25 cellular contexts compared by ENCODE assay signal in the genomic region with DNA sequence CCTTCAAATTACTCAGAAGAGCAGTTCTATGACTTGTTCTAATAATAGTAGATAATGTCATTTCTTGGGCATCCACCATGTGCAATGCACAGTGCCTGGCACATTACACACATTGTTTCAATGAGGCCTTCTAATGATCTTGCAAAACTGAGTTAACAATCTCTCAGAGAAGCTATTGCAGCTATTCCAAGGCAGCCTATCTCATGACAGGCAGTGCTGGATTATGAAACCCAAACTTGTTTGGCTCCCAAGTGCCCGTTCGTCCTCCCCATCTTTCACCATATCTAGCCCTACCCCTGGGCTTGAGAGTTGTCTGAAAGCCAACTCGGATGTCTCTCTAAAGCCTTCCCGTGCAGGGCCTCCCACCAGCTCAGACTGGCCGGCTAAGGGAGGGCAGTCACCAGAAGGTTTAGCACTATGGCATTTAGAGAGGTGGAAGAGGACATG.
DNase-seq lines count a peak whose midpoint lies in the region; ATAC-seq, FAIRE-seq and TF ChIP-seq lines count a peak whose summit lies in the region.
"Had no signal": no experiment of that assay in that cellular context is flagged by ENCODE, and none has a peak within 500 bp of the region (broad histone marks: within the 10 kb centered on the region; RNA-seq: fewer than 3 reads in every experiment).

No MANE protein-coding gene starts in this region.

- POLR2A ChIA-PET in HepG2 (lab: Yijun Ruan, JAX) = no interaction called here

- H3K9me3 ChIP-seq in heart right ventricle = no peaks in the 10 kb centered on the region
- no peaks in the 10 kb centered on the region for H3K9me3 ChIP-seq in psoas muscle
- no peaks in the 10 kb centered on the region for H3K9me3 ChIP-seq in Karpas-422 (ENCODE audit: low read length)
- no peaks in the 10 kb centered on the region for H3K9me3 ChIP-seq in HepG2 (ENCODE audit: low read length)
- H3K9me3 ChIP-seq: SJSA1 had no signal

- in situ Hi-C loops in HepG2 (cut with HindIII; ENCODE audit: extremely low pct_ligation_motif_present, low pct_unique_long_range_greater_than_20kb) = no loop called here

- H3K27me3 ChIP-seq in heart right ventricle = no peaks in the 10 kb centered on the region
- H3K27me3 ChIP-seq in psoas muscle (ENCODE audit: insufficient read depth in 3 of 3, low read length in 2 of 3) = peaks cover 0 to 1% (median 0%) of the 10 kb centered on the region in 3 donors
- H3K27me3 ChIP-seq in Karpas-422 (ENCODE audit: low read length) = no peaks in the 10 kb centered on the region
- peaks cover 2 to 38% of the 10 kb centered on the region in 2 experiments; a peak in 3 of 5 replicates for H3K27me3 ChIP-seq in HepG2 (ENCODE audit: control insufficient read depth in 1 of 2, insufficient read depth in 2 of 2, low read length in 2 of 2)

- H2AFZ ChIP-seq in Karpas-422 (ENCODE audit: low read length) = no peak overlapping the region
- no peak overlapping the region for H2AFZ ChIP-seq in HepG2 (ENCODE audit: low read length)

- TF ChIP-seq RAD21 in HepG2 (CRISPR knock-in tag; IDR thresholded peaks at IDR 0.05) = no peak

- H3K4me2 ChIP-seq in Karpas-422 (ENCODE audit: low read depth, low read length, poor library complexity, severe bottlenecking) = no peak overlapping the region
- no peak overlapping the region for H3K4me2 ChIP-seq in HepG2 (ENCODE audit: low read depth, low read length)

- FAIRE-seq in HepG2 (lab: Jason Lieb, UNC) = no peak
- FAIRE-seq: A204.1, GM12891, H1, K562 had no signal

- no TSS peak for BruUV-seq in HepG2 (replicated peaks; lab: Mats Ljungman, UMichigan)

- H3K36me3 ChIP-seq in heart right ventricle (peaks cover 0 to 18% (median 0%) of the 10 kb centered on the region in 9 donors), psoas muscle (ENCODE audit: insufficient read depth in 1 of 2, low read depth in 1 of 2) (no peaks in the 10 kb centered on the region), Karpas-422 (ENCODE audit: insufficient read depth, low read length) (no peaks in the 10 kb centered on the region), HepG2 (replicated peaks in 1 of 2; ENCODE audit: control insufficient read depth in 1 of 2, insufficient read depth in 2 of 2, low read length in 2 of 2) (no peaks in the 10 kb centered on the region)
- H3K36me3 ChIP-seq: SJSA1 had no signal

- H3K4me1 ChIP-seq in heart right ventricle (peaks cover 0 to 12% (median 0%) of the 10 kb centered on the region in 9 donors), psoas muscle (no peaks in the 10 kb centered on the region), Karpas-422 (ENCODE audit: low read length) (no peaks in the 10 kb centered on the region), HepG2 (ENCODE audit: insufficient read depth, low read length) (no peaks in the 10 kb centered on the region)
- H3K4me1 ChIP-seq: SJSA1 had no signal

- DNase-seq in AG08395 (ENCODE audit: low spot score) = peak; percentile 32
- peak; percentile 6 for DNase-seq in GM04503 (ENCODE audit: low read depth)
- DNase-seq in heart right ventricle = no peak
- DNase-seq in psoas muscle = no peak
- DNase-seq in stimulated activated naive CD4-positive, alpha-beta T cell (lab: John Stamatoyannopoulos, UW) = no peak
- no peak for DNase-seq in Karpas-422
- no peak for DNase-seq in HepG2 (ENCODE audit: low spot score)
- DNase-seq: CD8-positive, alpha-beta memory T cell; DMS 273 treated with DMSO at 0.1 percent for 48 hours; DMS79; EL; GDM1; HCEC 1CT; NCI-H1105 treated with DMSO at 0.1 percent for 48 hours; NCI-H2029; NCI-H446; NCI-H524 treated with DMSO at 0.1 percent for 48 hours; NCI-H774; PC-3 had no signal

- H3K79me2 ChIP-seq in Karpas-422 (ENCODE audit: low read length) (no peaks in the 10 kb centered on the region), HepG2 (ENCODE audit: insufficient read depth, low read length) (no peaks in the 10 kb centered on the region)

- TF ChIP-seq CTCF in heart right ventricle (IDR thresholded peaks at IDR 0.05) (no peak), psoas muscle (IDR thresholded peaks at IDR 0.05) (no peak), HepG2 (CRISPR knock-in tag; IDR thresholded peaks at IDR 0.05) (no peak)

- no peaks in the 10 kb centered on the region for H3K9me2 ChIP-seq in Karpas-422 (replicated peaks; ENCODE audit: insufficient read depth, low read length)

- no peak for TF ChIP-seq POLR2A in HepG2 (IDR thresholded peaks at IDR 0.05; ENCODE audit: insufficient read depth in 1 of 2, low read depth in 2 of 2, low read length in 2 of 2)

- intact Hi-C loops in heart right ventricle (cut with DNase I) = no loop called here
- intact Hi-C loops in psoas muscle (cut with DNase I) = no loop called here
- intact Hi-C loops in HepG2 (cut with micrococcal nuclease; ENCODE audit: unreplicated experiment) = no loop called here

- H3K4me3 ChIP-seq in heart right ventricle (no peak overlapping the region), psoas muscle (no peak overlapping the region), Karpas-422 (ENCODE audit: low read length) (no peak overlapping the region), HepG2 (replicated peaks in 1 of 3; ENCODE audit: insufficient read depth in 1 of 3, low read depth in 2 of 3, low read length in 3 of 3) (no peak overlapping the region)
- H3K4me3 ChIP-seq: K562, SJSA1 had no signal

- 33 to 53% methylated on average over 5 of the region's 5 CpGs for WGBS in heart right ventricle, 2 donors
- WGBS in psoas muscle, 3 donors = 31 to 43% (median 31%) methylated on average over 5 of the region's 5 CpGs
- WGBS in HepG2 (ENCODE audit: low lambda C conversion rate) = 10% methylated on average over 2 of the region's 5 CpGs

- TF ChIP-seq EP300 in HepG2 (IDR thresholded peaks at IDR 0.05; ENCODE audit: low read depth in 2 of 2, low read length in 2 of 2) = no peak
- no peak for TF ChIP-seq EP300 in HepG2 (CRISPR knock-in tag; IDR thresholded peaks at IDR 0.05; ENCODE audit: borderline replicate concordance)

- H3K27ac ChIP-seq in heart right ventricle = peak overlapping the region in 1 of 10 donors; percentile 5
- no peak overlapping the region for H3K27ac ChIP-seq in psoas muscle
- no peak overlapping the region for H3K27ac ChIP-seq in Karpas-422 (ENCODE audit: low read length)
- H3K27ac ChIP-seq in HepG2 (ENCODE audit: extremely low read length, insufficient read depth, low read length) = no peak overlapping the region
- H3K27ac ChIP-seq: C4-2B, SJSA1 had no signal

- H3K9ac ChIP-seq in Karpas-422 (ENCODE audit: low read length) = no peak overlapping the region
- H3K9ac ChIP-seq in HepG2 (ENCODE audit: insufficient read depth, low read depth, low read length) = no peak overlapping the region

- ATAC-seq in heart right ventricle (peak in 7 of 8 donors; percentile 28 to 73 (median 57)), psoas muscle (peak; percentile 46 to 89 (median 86)), HepG2 (no peak)
- ATAC-seq: PC-3 had no signal

- CTCF ChIA-PET in HepG2 (lab: Yijun Ruan, JAX; ENCODE audit: low intra/inter-chr PET ratio, low total read pairs) = no interaction called here

- no peaks in the 10 kb centered on the region for H4K20me1 ChIP-seq in Karpas-422 (ENCODE audit: insufficient read depth, low read depth, low read length)
- no peaks in the 10 kb centered on the region for H4K20me1 ChIP-seq in HepG2 (ENCODE audit: insufficient read depth, low read length)

TF ChIP-seq in HepG2, 621 proteins besides CTCF, POLR2A, EP300 and RAD21 (continues in another document):
- TF ChIP-seq, protein P1, sequence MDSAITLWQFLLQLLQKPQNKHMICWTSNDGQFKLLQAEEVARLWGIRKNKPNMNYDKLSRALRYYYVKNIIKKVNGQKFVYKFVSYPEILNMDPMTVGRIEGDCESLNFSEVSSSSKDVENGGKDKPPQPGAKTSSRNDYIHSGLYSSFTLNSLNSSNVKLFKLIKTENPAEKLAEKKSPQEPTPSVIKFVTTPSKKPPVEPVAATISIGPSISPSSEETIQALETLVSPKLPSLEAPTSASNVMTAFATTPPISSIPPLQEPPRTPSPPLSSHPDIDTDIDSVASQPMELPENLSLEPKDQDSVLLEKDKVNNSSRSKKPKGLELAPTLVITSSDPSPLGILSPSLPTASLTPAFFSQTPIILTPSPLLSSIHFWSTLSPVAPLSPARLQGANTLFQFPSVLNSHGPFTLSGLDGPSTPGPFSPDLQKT (CRISPR knock-in tag; IDR thresholded peaks at IDR 0.05; ENCODE audit: borderline replicate concordance) = no peak
- TF ChIP-seq, protein P2, sequence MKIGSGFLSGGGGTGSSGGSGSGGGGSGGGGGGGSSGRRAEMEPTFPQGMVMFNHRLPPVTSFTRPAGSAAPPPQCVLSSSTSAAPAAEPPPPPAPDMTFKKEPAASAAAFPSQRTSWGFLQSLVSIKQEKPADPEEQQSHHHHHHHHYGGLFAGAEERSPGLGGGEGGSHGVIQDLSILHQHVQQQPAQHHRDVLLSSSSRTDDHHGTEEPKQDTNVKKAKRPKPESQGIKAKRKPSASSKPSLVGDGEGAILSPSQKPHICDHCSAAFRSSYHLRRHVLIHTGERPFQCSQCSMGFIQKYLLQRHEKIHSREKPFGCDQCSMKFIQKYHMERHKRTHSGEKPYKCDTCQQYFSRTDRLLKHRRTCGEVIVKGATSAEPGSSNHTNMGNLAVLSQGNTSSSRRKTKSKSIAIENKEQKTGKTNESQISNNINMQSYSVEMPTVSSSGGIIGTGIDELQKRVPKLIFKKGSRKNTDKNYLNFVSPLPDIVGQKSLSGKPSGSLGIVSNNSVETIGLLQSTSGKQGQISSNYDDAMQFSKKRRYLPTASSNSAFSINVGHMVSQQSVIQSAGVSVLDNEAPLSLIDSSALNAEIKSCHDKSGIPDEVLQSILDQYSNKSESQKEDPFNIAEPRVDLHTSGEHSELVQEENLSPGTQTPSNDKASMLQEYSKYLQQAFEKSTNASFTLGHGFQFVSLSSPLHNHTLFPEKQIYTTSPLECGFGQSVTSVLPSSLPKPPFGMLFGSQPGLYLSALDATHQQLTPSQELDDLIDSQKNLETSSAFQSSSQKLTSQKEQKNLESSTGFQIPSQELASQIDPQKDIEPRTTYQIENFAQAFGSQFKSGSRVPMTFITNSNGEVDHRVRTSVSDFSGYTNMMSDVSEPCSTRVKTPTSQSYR (CRISPR knock-in tag; IDR thresholded peaks at IDR 0.05; ENCODE audit: borderline replicate concordance) = no peak
- TF ChIP-seq SNAI1 (CRISPR knock-in tag; IDR thresholded peaks at IDR 0.05; ENCODE audit: borderline replicate concordance) = no peak
- TF ChIP-seq PCBP2 (optimal IDR thresholded peaks at IDR 0.05; ENCODE audit: low read depth, low read length, poor library complexity, severe bottlenecking) = no peak
- TF ChIP-seq ZNF879 (CRISPR knock-in tag; IDR thresholded peaks at IDR 0.05) = no peak
- no peak for TF ChIP-seq MXD4 (CRISPR knock-in tag; IDR thresholded peaks at IDR 0.05)
- TF ChIP-seq NFRKB (IDR thresholded peaks at IDR 0.05) = no peak
- TF ChIP-seq ZNF605 (CRISPR knock-in tag; IDR thresholded peaks at IDR 0.05) = no peak
- no peak for TF ChIP-seq ZNF775 (CRISPR knock-in tag; IDR thresholded peaks at IDR 0.05; ENCODE audit: borderline replicate concordance)
- no peak for TF ChIP-seq SAP130 (CRISPR knock-in tag; IDR thresholded peaks at IDR 0.05; ENCODE audit: low read depth)

Comparison
In these comparisons a context has a peak if more than half of its experiments do, and no peak if none do; other contexts are left out.
1. DNase-seq: peak in AG08395 (single experiment) and GM04503 (single experiment); none in heart right ventricle (0 of 2), psoas muscle (0 of 2), stimulated activated naive CD4-positive, alpha-beta T cell (0 of 6), Karpas-422 (single experiment) and HepG2 (single experiment).